23 cellular contexts compared by ENCODE assay signal in genomic region chr15:70461992-70462391, GRCh38.
"Had no signal": no experiment of that assay in that cellular context is flagged by ENCODE, and none has a peak within 500 bp of the region (broad histone marks: within the 10 kb centered on the region; RNA-seq: fewer than 3 reads in every experiment).

No MANE protein-coding gene starts in this region.

- H3K9me3 Mint-ChIP-seq: effector memory CD8-positive, alpha-beta T cell; memory B cell; mesothelial cell of epicardium; natural killer cell; neural crest cell; stimulated activated effector memory CD8-positive, alpha-beta T cell treated with anti-CD3 and anti-CD28 coated beads, Interleukin-12 subunit alpha, Interleukin-12 subunit beta, amount 100 ng/mL, for 72 hours; stimulated activated naive CD8-positive, alpha-beta T cell treated with anti-CD3 and anti-CD28 coated beads, Interleukin-15, Interleukin-2, amounts not matched to agents 100 ng/mL and 50 ng/mL, for 24 hours had no signal

- H3K4me3 ChIP-seq: hepatocyte, left ventricle myocardium inferior, lower lobe of right lung, pancreas, tibial artery, upper lobe of left lung, uterus had no signal

- H3K4me3 Mint-ChIP-seq: effector memory CD8-positive, alpha-beta T cell; memory B cell; mesothelial cell of epicardium; natural killer cell; neural crest cell; stimulated activated effector memory CD8-positive, alpha-beta T cell treated with anti-CD3 and anti-CD28 coated beads, Interleukin-12 subunit alpha, Interleukin-12 subunit beta, amount 100 ng/mL, for 72 hours; stimulated activated naive CD8-positive, alpha-beta T cell treated with anti-CD3 and anti-CD28 coated beads, Interleukin-15, Interleukin-2, amounts not matched to agents 100 ng/mL and 50 ng/mL, for 24 hours had no signal

- DNase-seq: effector memory CD8-positive, alpha-beta T cell; foreskin melanocyte; head of caudate nucleus; kidney; left cardiac atrium; left ventricle myocardium inferior; lower lobe of right lung; natural killer cell; occipital lobe; right cardiac atrium; stimulated activated CD4-positive, alpha-beta T cell treated with anti-CD3 and anti-CD28 coated beads, Interleukin-4, amount 100 ng/mL, for 1 hour; stimulated activated CD8-positive, alpha-beta memory T cell treated with anti-CD3 and anti-CD28 coated beads, Interleukin-4, amount 100 ng/mL, for 48 hours; tibial artery; upper lobe of left lung; uterus had no signal

- H3K27me3 ChIP-seq: hepatocyte, pancreas, tibial artery, upper lobe of left lung, uterus had no signal

- ATAC-seq: effector memory CD8-positive, alpha-beta T cell; natural killer cell; stimulated activated effector memory CD8-positive, alpha-beta T cell treated with anti-CD3 and anti-CD28 coated beads, Interleukin-12 subunit alpha, Interleukin-12 subunit beta, amount 100 ng/mL, for 72 hours had no signal

- H3K27ac ChIP-seq: hepatocyte, left ventricle myocardium inferior, lower lobe of right lung, pancreas, tibial artery, uterus had no signal

- H3K36me3 Mint-ChIP-seq: memory B cell, mesothelial cell of epicardium, natural killer cell had no signal

- H3K27ac Mint-ChIP-seq: memory B cell; mesothelial cell of epicardium; natural killer cell; progenitor cell of endocrine pancreas; stimulated activated effector memory CD8-positive, alpha-beta T cell treated with anti-CD3 and anti-CD28 coated beads, Interleukin-12 subunit alpha, Interleukin-12 subunit beta, amount 100 ng/mL, for 72 hours; stimulated activated naive CD8-positive, alpha-beta T cell treated with anti-CD3 and anti-CD28 coated beads, Interleukin-15, Interleukin-2, amounts not matched to agents 100 ng/mL and 50 ng/mL, for 24 hours had no signal

- H3K4me1 ChIP-seq: pancreas had no signal

- H3K9me3 ChIP-seq: left ventricle myocardium inferior, lower lobe of right lung, pancreas, tibial artery, upper lobe of left lung, uterus had no signal

- H3K36me3 ChIP-seq: left ventricle myocardium inferior, lower lobe of right lung, pancreas, tibial artery, upper lobe of left lung, uterus had no signal
